ENCODE assay signal across 27 cellular contexts in the genomic region with DNA sequence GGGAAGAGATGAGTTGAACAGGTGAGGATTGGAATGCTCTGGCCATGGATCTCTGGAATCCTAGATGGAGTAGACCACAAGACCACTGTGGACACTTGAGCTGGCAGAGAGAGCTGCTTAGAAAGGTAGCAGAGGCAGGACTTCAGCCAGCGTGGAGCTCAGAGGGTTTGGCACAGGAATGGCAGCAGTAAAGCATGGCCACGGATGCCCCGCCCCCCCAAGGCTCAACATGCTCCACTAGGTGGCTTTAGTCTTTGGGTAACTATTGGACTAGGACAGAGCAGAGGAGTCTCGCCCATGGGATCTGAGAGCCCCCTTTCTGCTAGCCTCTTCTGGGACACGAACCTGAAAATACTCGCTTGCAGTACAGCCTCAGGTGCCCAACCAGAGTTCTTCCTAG.
"Had no signal": no experiment of that assay in that cellular context is flagged by ENCODE, and none has a peak within 500 bp of the region (broad histone marks: within the 10 kb centered on the region; RNA-seq: fewer than 3 reads in every experiment).

No MANE protein-coding gene starts in this region.

- H3K9me3 ChIP-seq: esophagus muscularis mucosa, gastroesophageal sphincter, heart left ventricle, right atrium auricular region, stomach, transverse colon, upper lobe of right lung, uterus had no signal

- H3K27ac Mint-ChIP-seq: dendritic cell treated with granulocyte-macrophage colony-stimulating factor and Interleukin-4, amounts not matched to agents 40 ng/mL and 50 ng/mL, for 4 days; memory B cell; naive B cell; natural killer cell treated with Interleukin-12 subunit alpha and Interleukin-12 subunit beta and Interleukin-15 and Interleukin-18, amount 100 ng/mL, for 72 hours; progenitor cell of endocrine pancreas; stimulated activated naive B cell treated with anti-CD40 and anti-IgM and Interleukin-4, amounts not matched to agents 10 μg/mL and 1 μg/mL and 100 μg/mL, for 72 hours had no signal

- H3K9me3 Mint-ChIP-seq: dendritic cell treated with granulocyte-macrophage colony-stimulating factor and Interleukin-4, amounts not matched to agents 40 ng/mL and 50 ng/mL, for 4 days had no signal

- H3K27ac ChIP-seq: esophagus muscularis mucosa, foreskin keratinocyte, gastroesophageal sphincter, heart left ventricle, hepatocyte, parathyroid adenoma, right atrium auricular region, stomach, transverse colon, upper lobe of right lung, uterus had no signal

- H3K36me3 ChIP-seq: esophagus muscularis mucosa, gastroesophageal sphincter, heart left ventricle, right atrium auricular region, stomach, transverse colon, upper lobe of right lung, uterus had no signal

- H3K79me2 ChIP-seq: hepatocyte, parathyroid adenoma had no signal

- H3K4me3 ChIP-seq: esophagus muscularis mucosa, gastroesophageal sphincter, heart left ventricle, hepatocyte, lung, right atrium auricular region, smooth muscle cell, stomach, transverse colon, upper lobe of right lung, uterus had no signal

- H3K4me1 ChIP-seq: esophagus muscularis mucosa, foreskin keratinocyte, gastroesophageal sphincter, heart left ventricle, parathyroid adenoma, right atrium auricular region, stomach, transverse colon, upper lobe of right lung, uterus had no signal

- H3K9ac ChIP-seq: parathyroid adenoma had no signal

- H3K27me3 ChIP-seq: esophagus muscularis mucosa, foreskin keratinocyte, gastroesophageal sphincter, heart left ventricle, hepatocyte, right atrium auricular region, stomach, transverse colon, upper lobe of right lung, uterus had no signal

- DNase-seq: effector CD8-positive, alpha-beta T cell; foreskin keratinocyte; heart left ventricle; kidney; naive B cell; stimulated activated CD4-positive, alpha-beta T cell treated with anti-CD3 and anti-CD28 coated beads, Interleukin-12 subunit alpha, Interleukin-12 subunit beta, amount 100 ng/mL, for 4 hours; stimulated activated CD4-positive, alpha-beta T cell treated with anti-CD3 and anti-CD28 coated beads, Interleukin-1b, Interleukin-23, amount 100 ng/mL, for 48 hours; stimulated activated CD4-positive, alpha-beta T cell treated with anti-CD3 and anti-CD28 coated beads, Interleukin-4, amount 100 ng/mL, for 1 hour; stimulated activated naive B cell treated with anti-CD40 and anti-IgM and Interleukin-4, amounts not matched to agents 10 μg/mL and 1 μg/mL and 100 μg/mL, for 72 hours; stomach; transverse colon; upper lobe of right lung; uterus had no signal

- H3K36me3 Mint-ChIP-seq: memory B cell; naive B cell; natural killer cell treated with Interleukin-12 subunit alpha and Interleukin-12 subunit beta and Interleukin-15 and Interleukin-18, amount 100 ng/mL, for 72 hours; stimulated activated naive B cell treated with anti-CD40 and anti-IgM and Interleukin-4, amounts not matched to agents 10 μg/mL and 1 μg/mL and 100 μg/mL, for 72 hours had no signal

- ATAC-seq: foreskin keratinocyte; gastroesophageal sphincter; heart left ventricle; left lobe of liver; natural killer cell treated with Interleukin-12 subunit alpha and Interleukin-12 subunit beta and Interleukin-15 and Interleukin-18, amount 100 ng/mL, for 72 hours; sciatic nerve; stimulated activated naive B cell treated with anti-CD40 and anti-IgM and Interleukin-4, amounts not matched to agents 10 μg/mL and 1 μg/mL and 100 μg/mL, for 72 hours had no signal

- H3K4me1 Mint-ChIP-seq: memory B cell; naive B cell; neural crest cell; stimulated activated naive B cell treated with anti-CD40 and anti-IgM and Interleukin-4, amounts not matched to agents 10 μg/mL and 1 μg/mL and 100 μg/mL, for 72 hours had no signal

- H3K27me3 Mint-ChIP-seq: dendritic cell treated with granulocyte-macrophage colony-stimulating factor and Interleukin-4, amounts not matched to agents 40 ng/mL and 50 ng/mL, for 4 days; memory B cell; naive B cell; natural killer cell treated with Interleukin-12 subunit alpha and Interleukin-12 subunit beta and Interleukin-15 and Interleukin-18, amount 100 ng/mL, for 72 hours; progenitor cell of endocrine pancreas; stimulated activated naive B cell treated with anti-CD40 and anti-IgM and Interleukin-4, amounts not matched to agents 10 μg/mL and 1 μg/mL and 100 μg/mL, for 72 hours had no signal

- H2AFZ ChIP-seq: hepatocyte, parathyroid adenoma had no signal

- H3K4me3 Mint-ChIP-seq: dendritic cell treated with granulocyte-macrophage colony-stimulating factor and Interleukin-4, amounts not matched to agents 40 ng/mL and 50 ng/mL, for 4 days; memory B cell; naive B cell; natural killer cell treated with Interleukin-12 subunit alpha and Interleukin-12 subunit beta and Interleukin-15 and Interleukin-18, amount 100 ng/mL, for 72 hours; neural crest cell; stimulated activated naive B cell treated with anti-CD40 and anti-IgM and Interleukin-4, amounts not matched to agents 10 μg/mL and 1 μg/mL and 100 μg/mL, for 72 hours had no signal

- H3K4me2 ChIP-seq: hepatocyte, smooth muscle cell had no signal
